Comparison of ENCODE assay signal across 1 cellular context in genomic region chr9:86500667-86501435, GRCh38.
TF ChIP-seq lines count a peak whose summit lies in the region.

No MANE protein-coding gene starts in this region.

TF ChIP-seq in SK-N-SH, 30 proteins besides CTCF, POLR2A, EP300 and RAD21 (continued from another document):
- TF ChIP-seq ZBTB33 (IDR thresholded peaks at IDR 0.05; ENCODE audit: borderline replicate concordance, low read depth): no peak
- no peak for TF ChIP-seq NRF1 (IDR thresholded peaks at IDR 0.05; ENCODE audit: low read depth, low read length)
- TF ChIP-seq REST (IDR thresholded peaks at IDR 0.05; ENCODE audit: low read depth, low read length): no peak
- TF ChIP-seq FOXJ3 (CRISPR knock-in tag; IDR thresholded peaks at IDR 0.05): no peak
- TF ChIP-seq POLR2AphosphoS5 (IDR thresholded peaks at IDR 0.05; ENCODE audit: low read depth, low read length): peak; percentile 70; the same call in 1 of the 2 replicates
- no peak for TF ChIP-seq SMC3 (IDR thresholded peaks at IDR 0.05; ENCODE audit: low read depth, low read length)
- TF ChIP-seq TCF12 (IDR thresholded peaks at IDR 0.05): peak; percentile 94
- peak; percentile 66 for TF ChIP-seq RXRA (IDR thresholded peaks at IDR 0.05; ENCODE audit: borderline replicate concordance, low read depth)
- TF ChIP-seq NFIC (IDR thresholded peaks at IDR 0.05; ENCODE audit: borderline replicate concordance): peak; percentile 52; the same call in 1 of the 2 replicates
- peak; percentile 9; the same call in 1 of the 2 replicates for TF ChIP-seq GABPA (IDR thresholded peaks at IDR 0.05; ENCODE audit: low read depth)
- TF ChIP-seq GATA2 (CRISPR knock-in tag; IDR thresholded peaks at IDR 0.05): no peak
- 0 out of 2 replicates have a peak, but pooled peaks have one; percentile 18 for TF ChIP-seq FOXM1 (IDR thresholded peaks at IDR 0.05; ENCODE audit: low read depth)
TF ChIP-seq in SK-N-SH: peak in this region for 13.
